ENCODE assay signal across 29 cellular contexts in the genomic region with DNA sequence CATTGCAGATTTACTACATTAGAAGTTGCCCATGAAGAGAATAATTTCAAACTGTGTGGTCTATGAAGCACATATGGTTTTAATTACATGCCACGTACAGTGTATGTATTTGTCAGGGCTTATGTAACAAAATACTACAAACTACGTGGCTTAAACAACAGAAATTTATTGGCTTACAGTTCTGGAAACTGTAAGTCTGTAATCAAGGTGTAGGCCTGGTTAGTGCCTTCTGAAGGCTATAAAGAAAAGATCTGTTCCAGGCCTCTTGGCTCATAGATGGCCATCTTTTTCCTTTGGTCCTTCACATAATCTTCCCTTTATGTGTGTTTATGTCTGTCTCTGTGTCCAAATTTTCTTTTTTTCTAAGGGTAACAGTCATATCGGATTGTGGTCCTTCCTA.
"Had no signal": no experiment of that assay in that cellular context is flagged by ENCODE, and none has a peak within 500 bp of the region (broad histone marks: within the 10 kb centered on the region; RNA-seq: fewer than 3 reads in every experiment).

No MANE protein-coding gene starts in this region.

- H3K4me3 Mint-ChIP-seq: activated CD4-positive, alpha-beta memory T cell treated with anti-CD3 and anti-CD28 coated beads, Interleukin-2, amount 10 ng/mL, durations not matched to agents 7 days and 5 days; activated CD4-positive, alpha-beta T cell treated with anti-CD3 and anti-CD28 coated beads, Interleukin-2, amount 10 ng/mL, durations not matched to agents 7 days and 5 days; activated naive CD4-positive, alpha-beta T cell treated with anti-CD3 and anti-CD28 coated beads, Interleukin-2, amount 10 ng/mL, durations not matched to agents 7 days and 5 days; activated naive CD8-positive, alpha-beta T cell treated with anti-CD3 and anti-CD28 coated beads, Interleukin-2, amount 10 ng/mL, durations not matched to agents 7 days and 5 days; activated T-cell treated with anti-CD3 and anti-CD28 coated beads, Interleukin-2, amount 50 U/mL, for 24 hours; activated T-cell treated with anti-CD3 and anti-CD28 coated beads, Interleukin-2, amount 50 U/mL, for 72 hours; effector memory CD8-positive, alpha-beta T cell had no signal

- H3K4me1 Mint-ChIP-seq: activated CD4-positive, alpha-beta memory T cell treated with anti-CD3 and anti-CD28 coated beads, Interleukin-2, amount 10 ng/mL, durations not matched to agents 7 days and 5 days; activated CD4-positive, alpha-beta T cell treated with anti-CD3 and anti-CD28 coated beads, Interleukin-2, amount 10 ng/mL, durations not matched to agents 7 days and 5 days; activated naive CD4-positive, alpha-beta T cell treated with anti-CD3 and anti-CD28 coated beads, Interleukin-2, amount 10 ng/mL, durations not matched to agents 7 days and 5 days; activated naive CD8-positive, alpha-beta T cell treated with anti-CD3 and anti-CD28 coated beads, Interleukin-2, amount 10 ng/mL, durations not matched to agents 7 days and 5 days had no signal

- ATAC-seq: activated naive CD4-positive, alpha-beta T cell treated with anti-CD3 and anti-CD28 coated beads, Interleukin-2, amount 50 U/mL, for 72 hours; activated T-cell treated with anti-CD3 and anti-CD28 coated beads, Interleukin-2, amount 50 U/mL, for 72 hours; effector memory CD8-positive, alpha-beta T cell; foreskin keratinocyte; gastrocnemius medialis; heart left ventricle had no signal

- H3K27me3 ChIP-seq: ascending aorta, brain microvascular endothelial cell, foreskin keratinocyte, gastrocnemius medialis, heart left ventricle had no signal

- H3K27ac Mint-ChIP-seq: activated CD4-positive, alpha-beta memory T cell treated with anti-CD3 and anti-CD28 coated beads, Interleukin-2, amount 10 ng/mL, durations not matched to agents 7 days and 5 days; activated CD4-positive, alpha-beta T cell treated with anti-CD3 and anti-CD28 coated beads, Interleukin-2, amount 10 ng/mL, durations not matched to agents 7 days and 5 days; activated naive CD4-positive, alpha-beta T cell treated with anti-CD3 and anti-CD28 coated beads, Interleukin-2, amount 10 ng/mL, durations not matched to agents 7 days and 5 days; activated naive CD4-positive, alpha-beta T cell treated with anti-CD3 and anti-CD28 coated beads, Interleukin-2, amount 50 U/mL, for 72 hours; activated naive CD8-positive, alpha-beta T cell treated with anti-CD3 and anti-CD28 coated beads, Interleukin-2, amount 10 ng/mL, durations not matched to agents 7 days and 5 days; activated T-cell treated with anti-CD3 and anti-CD28 coated beads, Interleukin-2, amount 50 U/mL, for 24 hours; activated T-cell treated with anti-CD3 and anti-CD28 coated beads, Interleukin-2, amount 50 U/mL, for 72 hours; effector memory CD8-positive, alpha-beta T cell had no signal

- H3K9me3 ChIP-seq: ascending aorta, esophagus muscularis mucosa, gastrocnemius medialis, heart left ventricle had no signal

- H3K4me3 ChIP-seq: ascending aorta, esophagus muscularis mucosa, gastrocnemius medialis, heart left ventricle had no signal

- H3K36me3 ChIP-seq: ascending aorta, brain microvascular endothelial cell, esophagus muscularis mucosa, gastrocnemius medialis, heart left ventricle had no signal

- DNase-seq: activated CD4-positive, alpha-beta memory T cell treated with anti-CD3 and anti-CD28 coated beads, Interleukin-2, amount 10 ng/mL, durations not matched to agents 7 days and 5 days; activated CD4-positive, alpha-beta T cell treated with anti-CD3 and anti-CD28 coated beads for 1 hour; activated CD4-positive, alpha-beta T cell treated with anti-CD3 and anti-CD28 coated beads for 4 hours; activated CD4-positive, alpha-beta T cell treated with anti-CD3 and anti-CD28 coated beads, Interleukin-2, amount 10 ng/mL, durations not matched to agents 7 days and 5 days; activated CD4-positive, alpha-beta T cell treated with anti-CD3 and anti-CD28 coated beads, Interleukin-2, amount 50 U/mL, for 4 hours; activated CD4-positive, CD25-positive, alpha-beta regulatory T cell; activated CD8-positive, alpha-beta memory T cell treated with anti-CD3 and anti-CD28 coated beads, Interleukin-2, amount 50 U/mL, for 48 hours; activated gamma-delta T cell; activated naive CD4-positive, alpha-beta T cell; activated naive CD4-positive, alpha-beta T cell treated with anti-CD3 and anti-CD28 coated beads, Interleukin-2, amount 10 ng/mL, durations not matched to agents 7 days and 5 days; activated naive CD8-positive, alpha-beta T cell treated with anti-CD3 and anti-CD28 coated beads, Interleukin-2, amount 10 ng/mL, durations not matched to agents 7 days and 5 days; activated T-cell treated with anti-CD3 and anti-CD28 coated beads for 4 hours; activated T-cell treated with anti-CD3 and anti-CD28 coated beads, Interleukin-2, amount 50 U/mL, for 24 hours; activated T-cell treated with anti-CD3 and anti-CD28 coated beads, Interleukin-2, amount 50 U/mL, for 72 hours; brain microvascular endothelial cell; caudate nucleus; cortex of kidney; dermis blood vessel endothelial cell; effector CD4-positive, alpha-beta T cell; effector memory CD8-positive, alpha-beta T cell; erythroblast; foreskin keratinocyte; gastrocnemius medialis; glutamatergic neuron; heart left ventricle; T-helper 2 cell had no signal

- H3K9me3 Mint-ChIP-seq: activated CD4-positive, alpha-beta memory T cell treated with anti-CD3 and anti-CD28 coated beads, Interleukin-2, amount 10 ng/mL, durations not matched to agents 7 days and 5 days; activated naive CD4-positive, alpha-beta T cell treated with anti-CD3 and anti-CD28 coated beads, Interleukin-2, amount 10 ng/mL, durations not matched to agents 7 days and 5 days; activated naive CD8-positive, alpha-beta T cell treated with anti-CD3 and anti-CD28 coated beads, Interleukin-2, amount 10 ng/mL, durations not matched to agents 7 days and 5 days; activated T-cell treated with anti-CD3 and anti-CD28 coated beads, Interleukin-2, amount 50 U/mL, for 24 hours; effector memory CD8-positive, alpha-beta T cell had no signal

- H3K27me3 Mint-ChIP-seq: activated CD4-positive, alpha-beta memory T cell treated with anti-CD3 and anti-CD28 coated beads, Interleukin-2, amount 10 ng/mL, durations not matched to agents 7 days and 5 days; activated CD4-positive, alpha-beta T cell treated with anti-CD3 and anti-CD28 coated beads, Interleukin-2, amount 10 ng/mL, durations not matched to agents 7 days and 5 days; activated naive CD4-positive, alpha-beta T cell treated with anti-CD3 and anti-CD28 coated beads, Interleukin-2, amount 10 ng/mL, durations not matched to agents 7 days and 5 days; activated naive CD8-positive, alpha-beta T cell treated with anti-CD3 and anti-CD28 coated beads, Interleukin-2, amount 10 ng/mL, durations not matched to agents 7 days and 5 days; effector memory CD8-positive, alpha-beta T cell had no signal

- H3K4me1 ChIP-seq: ascending aorta, esophagus muscularis mucosa, foreskin keratinocyte, gastrocnemius medialis, heart left ventricle had no signal

- H3K36me3 Mint-ChIP-seq: activated naive CD4-positive, alpha-beta T cell treated with anti-CD3 and anti-CD28 coated beads, Interleukin-2, amount 10 ng/mL, durations not matched to agents 7 days and 5 days; activated naive CD4-positive, alpha-beta T cell treated with anti-CD3 and anti-CD28 coated beads, Interleukin-2, amount 50 U/mL, for 72 hours; activated naive CD8-positive, alpha-beta T cell treated with anti-CD3 and anti-CD28 coated beads, Interleukin-2, amount 10 ng/mL, durations not matched to agents 7 days and 5 days had no signal

- H3K27ac ChIP-seq: ascending aorta, brain microvascular endothelial cell, esophagus muscularis mucosa, foreskin keratinocyte, gastrocnemius medialis, heart left ventricle had no signal
